ENCODE assay signal across 1 cellular context in the genomic region with DNA sequence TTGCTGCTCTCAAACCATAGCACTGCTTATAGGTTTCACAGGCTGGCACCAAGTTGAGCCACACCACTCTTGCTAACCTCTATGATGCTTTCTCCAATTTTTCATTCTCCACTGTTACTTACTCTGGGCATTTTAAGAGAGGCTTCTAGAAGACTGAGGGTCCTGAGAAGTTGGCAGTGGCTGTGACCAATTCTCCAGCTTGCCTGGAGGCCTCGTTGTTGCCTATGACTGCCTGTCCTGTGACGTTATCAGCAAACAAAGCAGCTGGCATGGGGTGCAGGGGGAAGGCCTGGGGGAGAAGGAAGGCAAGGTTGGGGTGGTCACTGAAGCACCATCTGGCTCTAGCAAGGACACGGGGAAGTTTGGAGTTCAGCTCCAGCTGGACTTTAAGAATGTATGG.
TF ChIP-seq lines count a peak whose summit lies in the region.

No MANE protein-coding gene starts in this region.

TF ChIP-seq in HCT116, 20 proteins besides CTCF, POLR2A, EP300 and RAD21:
- TF ChIP-seq, protein P1, sequence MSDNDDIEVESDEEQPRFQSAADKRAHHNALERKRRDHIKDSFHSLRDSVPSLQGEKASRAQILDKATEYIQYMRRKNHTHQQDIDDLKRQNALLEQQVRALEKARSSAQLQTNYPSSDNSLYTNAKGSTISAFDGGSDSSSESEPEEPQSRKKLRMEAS (IDR thresholded peaks at IDR 0.05), result no peak
- TF ChIP-seq, protein P2, sequence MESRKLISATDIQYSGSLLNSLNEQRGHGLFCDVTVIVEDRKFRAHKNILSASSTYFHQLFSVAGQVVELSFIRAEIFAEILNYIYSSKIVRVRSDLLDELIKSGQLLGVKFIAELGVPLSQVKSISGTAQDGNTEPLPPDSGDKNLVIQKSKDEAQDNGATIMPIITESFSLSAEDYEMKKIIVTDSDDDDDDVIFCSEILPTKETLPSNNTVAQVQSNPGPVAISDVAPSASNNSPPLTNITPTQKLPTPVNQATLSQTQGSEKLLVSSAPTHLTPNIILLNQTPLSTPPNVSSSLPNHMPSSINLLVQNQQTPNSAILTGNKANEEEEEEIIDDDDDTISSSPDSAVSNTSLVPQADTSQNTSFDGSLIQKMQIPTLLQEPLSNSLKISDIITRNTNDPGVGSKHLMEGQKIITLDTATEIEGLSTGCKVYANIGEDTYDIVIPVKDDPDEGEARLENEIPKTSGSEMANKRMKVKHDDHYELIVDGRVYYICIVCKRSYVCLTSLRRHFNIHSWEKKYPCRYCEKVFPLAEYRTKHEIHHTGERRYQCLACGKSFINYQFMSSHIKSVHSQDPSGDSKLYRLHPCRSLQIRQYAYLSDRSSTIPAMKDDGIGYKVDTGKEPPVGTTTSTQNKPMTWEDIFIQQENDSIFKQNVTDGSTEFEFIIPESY (IDR thresholded peaks at IDR 0.05; ENCODE audit: extremely low read depth, insufficient replicate concordance, low read length), result no peak
- TF ChIP-seq FOSL1 (IDR thresholded peaks at IDR 0.05; ENCODE audit: low read depth) (no peak), ZFX (IDR thresholded peaks at IDR 0.05) (no peak), CEBPB (IDR thresholded peaks at IDR 0.05; ENCODE audit: low read depth) (no peak), TCF7L2 (IDR thresholded peaks at IDR 0.05; ENCODE audit: borderline replicate concordance, extremely low read depth, insufficient read depth, insufficient read length) (no peak), POLR2AphosphoS5 (IDR thresholded peaks at IDR 0.05; ENCODE audit: low read depth, low read length) (no peak), EGR1 (IDR thresholded peaks at IDR 0.05; ENCODE audit: low read depth) (no peak), JUND (IDR thresholded peaks at IDR 0.05) (no peak), EZH2 (IDR thresholded peaks at IDR 0.05) (no peak), ZNF274 (IDR thresholded peaks at IDR 0.05; ENCODE audit: low read depth, low read length) (no peak), SRF (IDR thresholded peaks at IDR 0.05; ENCODE audit: low read depth) (no peak), SP1 (IDR thresholded peaks at IDR 0.05; ENCODE audit: low read depth) (no peak), SIN3A (IDR thresholded peaks at IDR 0.05; ENCODE audit: low read depth) (no peak), CBX3 (IDR thresholded peaks at IDR 0.05; ENCODE audit: low read depth) (no peak), EZH2phosphoT487 (IDR thresholded peaks at IDR 0.05; ENCODE audit: borderline replicate concordance) (no peak)
- TF ChIP-seq, protein P3, sequence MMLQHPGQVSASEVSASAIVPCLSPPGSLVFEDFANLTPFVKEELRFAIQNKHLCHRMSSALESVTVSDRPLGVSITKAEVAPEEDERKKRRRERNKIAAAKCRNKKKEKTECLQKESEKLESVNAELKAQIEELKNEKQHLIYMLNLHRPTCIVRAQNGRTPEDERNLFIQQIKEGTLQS (IDR thresholded peaks at IDR 0.05), result no peak
- TF ChIP-seq, protein P4, sequence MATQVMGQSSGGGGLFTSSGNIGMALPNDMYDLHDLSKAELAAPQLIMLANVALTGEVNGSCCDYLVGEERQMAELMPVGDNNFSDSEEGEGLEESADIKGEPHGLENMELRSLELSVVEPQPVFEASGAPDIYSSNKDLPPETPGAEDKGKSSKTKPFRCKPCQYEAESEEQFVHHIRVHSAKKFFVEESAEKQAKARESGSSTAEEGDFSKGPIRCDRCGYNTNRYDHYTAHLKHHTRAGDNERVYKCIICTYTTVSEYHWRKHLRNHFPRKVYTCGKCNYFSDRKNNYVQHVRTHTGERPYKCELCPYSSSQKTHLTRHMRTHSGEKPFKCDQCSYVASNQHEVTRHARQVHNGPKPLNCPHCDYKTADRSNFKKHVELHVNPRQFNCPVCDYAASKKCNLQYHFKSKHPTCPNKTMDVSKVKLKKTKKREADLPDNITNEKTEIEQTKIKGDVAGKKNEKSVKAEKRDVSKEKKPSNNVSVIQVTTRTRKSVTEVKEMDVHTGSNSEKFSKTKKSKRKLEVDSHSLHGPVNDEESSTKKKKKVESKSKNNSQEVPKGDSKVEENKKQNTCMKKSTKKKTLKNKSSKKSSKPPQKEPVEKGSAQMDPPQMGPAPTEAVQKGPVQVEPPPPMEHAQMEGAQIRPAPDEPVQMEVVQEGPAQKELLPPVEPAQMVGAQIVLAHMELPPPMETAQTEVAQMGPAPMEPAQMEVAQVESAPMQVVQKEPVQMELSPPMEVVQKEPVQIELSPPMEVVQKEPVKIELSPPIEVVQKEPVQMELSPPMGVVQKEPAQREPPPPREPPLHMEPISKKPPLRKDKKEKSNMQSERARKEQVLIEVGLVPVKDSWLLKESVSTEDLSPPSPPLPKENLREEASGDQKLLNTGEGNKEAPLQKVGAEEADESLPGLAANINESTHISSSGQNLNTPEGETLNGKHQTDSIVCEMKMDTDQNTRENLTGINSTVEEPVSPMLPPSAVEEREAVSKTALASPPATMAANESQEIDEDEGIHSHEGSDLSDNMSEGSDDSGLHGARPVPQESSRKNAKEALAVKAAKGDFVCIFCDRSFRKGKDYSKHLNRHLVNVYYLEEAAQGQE (IDR thresholded peaks at IDR 0.05; ENCODE audit: low read depth), result no peak
